Comparison of ENCODE assay signal across 32 cellular contexts in the genomic region with DNA sequence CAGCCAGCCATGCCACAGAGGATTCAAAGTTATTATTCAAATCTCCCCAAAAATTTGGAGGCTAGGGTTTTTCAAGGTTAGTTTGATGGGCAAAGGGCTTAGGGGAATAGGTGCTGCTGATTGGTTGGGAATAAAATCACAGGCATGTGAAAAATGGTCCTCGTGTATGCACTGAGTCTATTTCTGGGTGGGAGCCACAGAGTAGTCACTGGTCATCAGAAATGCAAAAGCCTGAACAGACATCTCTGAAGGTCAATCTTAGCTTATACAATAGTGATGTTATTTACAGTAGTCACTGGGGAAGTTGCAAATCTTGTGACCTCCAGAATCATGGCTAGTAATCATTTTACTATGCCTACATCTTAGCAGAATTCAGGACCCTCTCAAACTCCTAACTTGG. TPM values are rescaled to one million over a fixed set of nuclear protein-coding genes. Genes with fewer than 3 reads are reported as not detected.
DNase-seq lines count a peak whose midpoint lies in the region; ATAC-seq and TF ChIP-seq lines count a peak whose summit lies in the region.
"Had no signal": no experiment of that assay in that cellular context is flagged by ENCODE, and none has a peak within 500 bp of the region (broad histone marks: within the 10 kb centered on the region; RNA-seq: fewer than 3 reads in every experiment).

No MANE protein-coding gene starts in this region.

- H3K36me3 ChIP-seq in heart right ventricle (no peaks in the 10 kb centered on the region), rectal smooth muscle tissue (ENCODE audit: control insufficient read depth, insufficient read depth, low read length) (no peaks in the 10 kb centered on the region), upper lobe of left lung (no peaks in the 10 kb centered on the region)
- H3K36me3 ChIP-seq: brain microvascular endothelial cell, SJSA1, spleen had no signal

- no peak for TF ChIP-seq POLR2A in upper lobe of left lung (IDR thresholded peaks at IDR 0.05)

- TF ChIP-seq EP300 in upper lobe of left lung (IDR thresholded peaks at IDR 0.05) = no peak

- peak overlapping the region in 9 of 10 donors; percentile 16 to 56 (median 47) for H3K4me3 ChIP-seq in heart right ventricle
- H3K4me3 ChIP-seq in fibroblast of pulmonary artery (replicated peaks; ENCODE audit: low read depth, low read length) = peak overlapping the region; percentile 80
- H3K4me3 ChIP-seq in rectal smooth muscle tissue (ENCODE audit: low read length) = peak overlapping the region; percentile 15
- H3K4me3 ChIP-seq in upper lobe of left lung = peak overlapping the region in 2 of 4 donors; percentile 30 to 45
- H3K4me3 ChIP-seq: K562, SJSA1 had no signal

- H3K27ac ChIP-seq in heart right ventricle (peak overlapping the region in 8 of 10 donors; percentile 54 to 80 (median 70)), rectal smooth muscle tissue (ENCODE audit: low read depth, low read length) (peak overlapping the region; percentile 64), upper lobe of left lung (peak overlapping the region in 3 of 4 donors; percentile 9 to 73 (median 57))
- H3K27ac ChIP-seq: brain microvascular endothelial cell, SJSA1 had no signal

- 27 to 51% methylated on average over 1 of the region's 1 CpG for WGBS in heart right ventricle, 2 donors
- WGBS in upper lobe of left lung, 2 donors = 55 to 63% methylated on average over 1 of the region's 1 CpG

- peaks cover 0 to 61% (median 9%) of the 10 kb centered on the region in 9 donors for H3K4me1 ChIP-seq in heart right ventricle
- H3K4me1 ChIP-seq in rectal smooth muscle tissue (ENCODE audit: control insufficient read depth, insufficient read depth, low read length) = peaks cover 7% of the 10 kb centered on the region
- peaks cover 0 to 9% (median 4%) of the 10 kb centered on the region in 4 donors for H3K4me1 ChIP-seq in upper lobe of left lung
- H3K4me1 ChIP-seq: SJSA1 had no signal

- intact Hi-C loops in heart right ventricle (cut with DNase I) = loop anchor here in 3 of 10 donors (1.0 to 10.0 kb wide), 2 partner anchors 10 to 58 kb away; no protein-coding TSS in a partner anchor
- intact Hi-C loops in left ventricle myocardium superior (cut with micrococcal nuclease) = no loop called here

- DNase-seq in heart right ventricle = no peak
- no peak for DNase-seq in left ventricle myocardium superior
- peak; percentile 60 for DNase-seq in fibroblast of pulmonary artery (ENCODE audit: low read depth)
- DNase-seq in upper lobe of left lung = no peak
- no peak for DNase-seq in NCI-H510A treated with DMSO at 0.1 percent for 48 hours (lab: John Stamatoyannopoulos, UW)
- DNase-seq: activated CD4-positive, alpha-beta T cell treated with anti-CD3 and anti-CD28 coated beads for 48 hours; activated naive CD4-positive, alpha-beta T cell treated with anti-CD3 and anti-CD28 coated beads, Interleukin-2, amount 50 U/mL, for 16 hours; brain microvascular endothelial cell; DND-41; GF-D8; head of caudate nucleus; NCI-H1092 treated with DMSO at 0.1 percent for 48 hours; NCI-H1694 treated with DMSO at 0.1 percent for 48 hours; occipital lobe; retina; spleen; stimulated activated CD8-positive, alpha-beta memory T cell treated with anti-CD3 and anti-CD28 coated beads, Interleukin-4, amount 100 ng/mL, for 48 hours; stimulated activated naive CD8-positive, alpha-beta T cell treated with anti-CD3 and anti-CD28 coated beads, Interleukin-15, amount 100 ng/mL, for 72 hours; T-cell had no signal

- H3K9ac ChIP-seq in rectal smooth muscle tissue (ENCODE audit: low read length) = no peak overlapping the region

- ATAC-seq in heart right ventricle (no peak), left ventricle myocardium superior (no peak), upper lobe of left lung (ENCODE audit: low FRiP score in 2 of 2) (no peak), GM18502 (IDR thresholded peaks at IDR 0.05; ENCODE audit: poor library complexity, unreplicated experiment) (no peak), GM19463 (IDR thresholded peaks at IDR 0.05; ENCODE audit: unreplicated experiment) (no peak)
- ATAC-seq: K562; natural killer cell treated with Interleukin-12 subunit alpha and Interleukin-12 subunit beta and Interleukin-15 and Interleukin-18, amount 100 ng/mL, for 72 hours; stimulated activated naive CD8-positive, alpha-beta T cell treated with anti-CD3 and anti-CD28 coated beads, Interleukin-15, amount 100 ng/mL, for 72 hours; T-cell had no signal

- H3K9me3 ChIP-seq in heart right ventricle (no peaks in the 10 kb centered on the region), upper lobe of left lung (no peaks in the 10 kb centered on the region)
- H3K9me3 ChIP-seq: SJSA1, spleen had no signal

- TF ChIP-seq CTCF in heart right ventricle (IDR thresholded peaks at IDR 0.05) (no peak), fibroblast of pulmonary artery (IDR thresholded peaks at IDR 0.05; ENCODE audit: low read length, missing control alignments) (no peak), upper lobe of left lung (IDR thresholded peaks at IDR 0.05) (no peak)

- H3K27me3 ChIP-seq in heart right ventricle (no peaks in the 10 kb centered on the region), rectal smooth muscle tissue (ENCODE audit: control insufficient read depth, insufficient read depth, low read length) (no peaks in the 10 kb centered on the region), upper lobe of left lung (no peaks in the 10 kb centered on the region)
- H3K27me3 ChIP-seq: brain microvascular endothelial cell, SJSA1 had no signal

RNA-seq across cellular contexts. Expression of gene IL33, which starts 1.3 kb away (rescaled TPM):
- total RNA-seq in heart right ventricle (10 to 100 TPM; 11.8 to 41.8 (median 18.7) TPM), left ventricle myocardium superior (16.8 TPM), upper lobe of left lung (10 to 100 TPM in 5 of 6 donors, 1 to 10 TPM in 1; 4.2 to 60.6 (median 19.3) TPM)
- 10 to 100 TPM; 17.5 to 23.0 TPM for polyA plus RNA-seq in heart right ventricle
- total RNA-seq: A172; activated T-helper 2 cell treated with anti-CD3 and anti-CD28 coated beads, Interferon-gamma antibody, Interleukin-2, Interleukin-4, amounts not matched to agents 10 μg/mL and 5 μg/mL and 100 μg/mL, durations not matched to agents 14 hours and 24 hours and 36 hours; H4; HT1080; K562; mononuclear cell; natural killer cell treated with Interleukin-12 subunit alpha and Interleukin-12 subunit beta and Interleukin-15 and Interleukin-18, amount 100 ng/mL, for 72 hours; NCI-H460; SJSA1 had no signal
- polyA plus RNA-seq: CD14-positive monocyte, K562 had no signal
